ENCODE assay signal across 8 cellular contexts in genomic region chr10:74213571-74214162, GRCh38.
DNase-seq lines count a peak whose midpoint lies in the region; ATAC-seq and TF ChIP-seq lines count a peak whose summit lies in the region.

No MANE protein-coding gene starts in this region.

- 70% methylated on average over 3 of the region's 3 CpGs for WGBS in right cardiac atrium
- 65 to 73% methylated on average over 3 of the region's 3 CpGs for WGBS in thyroid gland, 2 donors

- H3K4me3 ChIP-seq in right cardiac atrium (ENCODE audit: low read length) (no peak overlapping the region), thyroid gland (replicated peaks in 1 of 3) (no peak overlapping the region)

- H3K27ac ChIP-seq in right cardiac atrium (ENCODE audit: low read length) (no peak overlapping the region), thyroid gland (no peak overlapping the region)

- no peaks in the 10 kb centered on the region for H3K36me3 ChIP-seq in thyroid gland

- ATAC-seq in right cardiac atrium = peak in 1 of 2 donors; percentile 24
- ATAC-seq in HG03196 (IDR thresholded peaks at IDR 0.05; ENCODE audit: unreplicated experiment) = no peak
- ATAC-seq in HG03139 (IDR thresholded peaks at IDR 0.05; ENCODE audit: unreplicated experiment) = no peak

- peak in 5 of 6 experiments; percentile 14 to 52 (median 42) for TF ChIP-seq CTCF in thyroid gland (IDR thresholded peaks at IDR 0.05)

- intact Hi-C loops in right cardiac atrium (cut with DNase I) = no loop called here
- intact Hi-C loops in thyroid gland (cut with DNase I) = no loop called here

- TF ChIP-seq POLR2A in thyroid gland (IDR thresholded peaks at IDR 0.05) = no peak

- H3K27me3 ChIP-seq in right cardiac atrium (ENCODE audit: control insufficient read depth, insufficient read depth) (no peaks in the 10 kb centered on the region), thyroid gland (no peaks in the 10 kb centered on the region)

- H3K4me1 ChIP-seq in right cardiac atrium (ENCODE audit: control insufficient read depth, insufficient read depth, low read length) = peaks cover 3% of the 10 kb centered on the region
- H3K4me1 ChIP-seq in thyroid gland = no peaks in the 10 kb centered on the region

- DNase-seq in activated CD8-positive, alpha-beta memory T cell treated with anti-CD3 and anti-CD28 coated beads for 1 hour (ENCODE audit: extremely low read depth in 1 of 2, low read depth in 1 of 2) = peak; percentile 17 to 29
- no peak for DNase-seq in activated CD8-positive, alpha-beta memory T cell treated with anti-CD3 and anti-CD28 coated beads, Interleukin-2, amount 50 U/mL, for 48 hours
- peak; percentile 58 for DNase-seq in NCI-H460 (ENCODE audit: extremely low read depth, low read depth)
- peak; percentile 78 for DNase-seq in activated effector memory CD4-positive, alpha-beta T cell treated with anti-CD3 and anti-CD28 coated beads, Interleukin-2, amount 50 U/mL, for 16 hours
- DNase-seq in right cardiac atrium = peak in 2 of 3 donors; percentile 24 to 74
- peak; percentile 60 to 64 for DNase-seq in thyroid gland

- H3K9me3 ChIP-seq in right cardiac atrium (ENCODE audit: control insufficient read depth, low read length) = no peaks in the 10 kb centered on the region
- no peaks in the 10 kb centered on the region for H3K9me3 ChIP-seq in thyroid gland
